ENCODE assay signal across 12 cellular contexts in genomic region chr7:8232999-8233847, GRCh38. TPM values are rescaled to one million over a fixed set of nuclear protein-coding genes. Genes with fewer than 3 reads are reported as not detected.
DNase-seq lines count a peak whose midpoint lies in the region; ATAC-seq and TF ChIP-seq lines count a peak whose summit lies in the region.
"Had no signal": no experiment of that assay in that cellular context is flagged by ENCODE, and none has a peak within 500 bp of the region (broad histone marks: within the 10 kb centered on the region; RNA-seq: fewer than 3 reads in every experiment).

No MANE protein-coding gene starts in this region.

- no peak overlapping the region for H4K8ac ChIP-seq in neuronal stem cell (ENCODE audit: low read depth, low read length)

- DNase-seq in ELF-1 (ENCODE audit: low read depth, low spot score) = peak; percentile 43
- peak; percentile 95 for DNase-seq in NCI-H226
- DNase-seq in cardiac muscle cell (ENCODE audit: low read depth in 1 of 2, low spot score in 1 of 2) = peak in 1 of 2 donors; percentile 68
- no peak for DNase-seq in immature natural killer cell
- no peak for DNase-seq in NCI-H526 (lab: John Stamatoyannopoulos, UW)
- DNase-seq in neuronal stem cell (ENCODE audit: low spot score) = no peak
- DNase-seq in activated CD4-positive, alpha-beta T cell treated with anti-CD3 and anti-CD28 coated beads, Interleukin-2, amount 10 ng/mL, durations not matched to agents 7 days and 5 days = no peak
- DNase-seq: stimulated activated CD4-positive, alpha-beta T cell treated with anti-CD3 and anti-CD28 coated beads, Interleukin-2, amount 100 ng/mL, for 48 hours; stomach had no signal

- H3K18ac ChIP-seq in neuronal stem cell (ENCODE audit: low read length) = no peak overlapping the region

- no peaks in the 10 kb centered on the region for H3K9me3 Mint-ChIP-seq in immature natural killer cell
- no peaks in the 10 kb centered on the region for H3K9me3 Mint-ChIP-seq in activated CD4-positive, alpha-beta T cell treated with anti-CD3 and anti-CD28 coated beads, Interleukin-2, amount 10 ng/mL, durations not matched to agents 7 days and 5 days

- peak; percentile 61 for ATAC-seq in GM21515 (IDR thresholded peaks at IDR 0.05; ENCODE audit: unreplicated experiment)

- H3K27ac Mint-ChIP-seq in immature natural killer cell = no peak overlapping the region
- H3K27ac Mint-ChIP-seq in activated CD4-positive, alpha-beta T cell treated with anti-CD3 and anti-CD28 coated beads, Interleukin-2, amount 10 ng/mL, durations not matched to agents 7 days and 5 days = no peak overlapping the region

- H3K4ac ChIP-seq in neuronal stem cell (ENCODE audit: low read length) = no peak overlapping the region

- no peak overlapping the region for H3K9ac ChIP-seq in neuronal stem cell (ENCODE audit: low read depth, low read length, poor library complexity)

- no peak overlapping the region for H3K23ac ChIP-seq in neuronal stem cell (ENCODE audit: low read depth, low read length, poor library complexity)

- no peak overlapping the region for H3K14ac ChIP-seq in neuronal stem cell (ENCODE audit: low read length)

- CTCF ChIA-PET in activated CD4-positive, alpha-beta T cell treated with anti-CD3 and anti-CD28 coated beads, Interleukin-2, amount 10 ng/mL, durations not matched to agents 7 days and 5 days (lab: Charles Lee) = no interaction called here

- no peak overlapping the region for H3K4me2 ChIP-seq in neuronal stem cell (ENCODE audit: insufficient read depth, low read length, poor library complexity, severe bottlenecking)

- H3K36me3 ChIP-seq in cardiac muscle cell (no peaks in the 10 kb centered on the region), neuronal stem cell (replicated peaks in 1 of 2; ENCODE audit: control insufficient read depth in 2 of 2, insufficient read depth in 2 of 2, low read length in 2 of 2) (no peaks in the 10 kb centered on the region)

- no peak overlapping the region for H2BK12ac ChIP-seq in neuronal stem cell (ENCODE audit: low read length)

- H3K4me3 Mint-ChIP-seq in immature natural killer cell = no peak overlapping the region
- no peak overlapping the region for H3K4me3 Mint-ChIP-seq in activated CD4-positive, alpha-beta T cell treated with anti-CD3 and anti-CD28 coated beads, Interleukin-2, amount 10 ng/mL, durations not matched to agents 7 days and 5 days

- H3K27me3 ChIP-seq in cardiac muscle cell (no peaks in the 10 kb centered on the region), neuronal stem cell (ENCODE audit: control insufficient read depth in 3 of 3, insufficient read depth in 3 of 3, low read depth in 1 of 3, low read length in 3 of 3) (no peaks in the 10 kb centered on the region)
- H3K27me3 ChIP-seq: stomach had no signal

- H3K27me3 Mint-ChIP-seq in immature natural killer cell (ENCODE audit: low read depth in 3 of 3) = peaks cover 0 to 8% (median 1%) of the 10 kb centered on the region in 3 donors
- H3K27me3 Mint-ChIP-seq in activated CD4-positive, alpha-beta T cell treated with anti-CD3 and anti-CD28 coated beads, Interleukin-2, amount 10 ng/mL, durations not matched to agents 7 days and 5 days = peaks cover 7% of the 10 kb centered on the region

- WGBS in neuronal stem cell (ENCODE audit: extremely low coverage in 2 of 2, insufficient read length in 2 of 2, insufficient replicate concordance in 1 of 2), 2 donors = no CpG with 5 or more reads among the region's 8 CpGs

- H3K36me3 Mint-ChIP-seq in immature natural killer cell = no peaks in the 10 kb centered on the region
- no peaks in the 10 kb centered on the region for H3K36me3 Mint-ChIP-seq in activated CD4-positive, alpha-beta T cell treated with anti-CD3 and anti-CD28 coated beads, Interleukin-2, amount 10 ng/mL, durations not matched to agents 7 days and 5 days (ENCODE audit: low read depth)

- H3K79me1 ChIP-seq in neuronal stem cell (ENCODE audit: low read depth, low read length) = no peaks in the 10 kb centered on the region

- no peaks in the 10 kb centered on the region for H3K4me1 Mint-ChIP-seq in immature natural killer cell
- no peaks in the 10 kb centered on the region for H3K4me1 Mint-ChIP-seq in activated CD4-positive, alpha-beta T cell treated with anti-CD3 and anti-CD28 coated beads, Interleukin-2, amount 10 ng/mL, durations not matched to agents 7 days and 5 days

- H3K4me1 ChIP-seq in cardiac muscle cell (ENCODE audit: low read depth) (peaks cover 21% of the 10 kb centered on the region), neuronal stem cell (ENCODE audit: control insufficient read depth in 2 of 2, insufficient read depth in 1 of 2, low read depth in 1 of 2, low read length in 2 of 2) (no peaks in the 10 kb centered on the region)
- H3K4me1 ChIP-seq: stomach had no signal

- no peak overlapping the region for H2BK15ac ChIP-seq in neuronal stem cell (ENCODE audit: low read length)

- H2AK5ac ChIP-seq in neuronal stem cell (ENCODE audit: low read depth, low read length) = no peak overlapping the region

- H2BK120ac ChIP-seq in neuronal stem cell (ENCODE audit: low read depth, low read length) = no peak overlapping the region

- H2BK5ac ChIP-seq in neuronal stem cell (ENCODE audit: low read length) = no peak overlapping the region

- H3K9me3 ChIP-seq in cardiac muscle cell (ENCODE audit: low read depth) (no peaks in the 10 kb centered on the region), neuronal stem cell (replicated peaks in 1 of 2; ENCODE audit: control insufficient read depth in 2 of 2, insufficient read depth in 1 of 2, low read depth in 1 of 2, low read length in 2 of 2) (no peaks in the 10 kb centered on the region)
- H3K9me3 ChIP-seq: stomach had no signal

- no peak overlapping the region for H4K91ac ChIP-seq in neuronal stem cell (ENCODE audit: low read depth, low read length, poor library complexity)

- no peak overlapping the region for H3K4me3 ChIP-seq in cardiac muscle cell
- no peak overlapping the region for H3K4me3 ChIP-seq in neuronal stem cell (ENCODE audit: low read length in 2 of 2)
- H3K4me3 ChIP-seq: stomach had no signal

- H3K27ac ChIP-seq in cardiac muscle cell (peak overlapping the region; percentile 54), neuronal stem cell (replicated peaks; ENCODE audit: low read length) (no peak overlapping the region)
- H3K27ac ChIP-seq: C4-2B, stomach had no signal

- POLR2A ChIA-PET in activated CD4-positive, alpha-beta T cell treated with anti-CD3 and anti-CD28 coated beads, Interleukin-2, amount 10 ng/mL, durations not matched to agents 7 days and 5 days (lab: Charles Lee) = no interaction called here

- no peak overlapping the region for H2AFZ ChIP-seq in neuronal stem cell (ENCODE audit: low read length)

- TF ChIP-seq CTCF in cardiac muscle cell (IDR thresholded peaks at IDR 0.05; ENCODE audit: low read depth, low read length) = no peak

RNA-seq across cellular contexts. Expression of gene ICA1, which starts 28.7 kb away (rescaled TPM):
- total RNA-seq in cardiac muscle cell = 7.7 and 60.7 TPM in 2 replicates
- polyA plus RNA-seq in cardiac muscle cell (22.2 and 34.8 TPM in 2 replicates), immature natural killer cell (1 to 10 TPM; 3.8 to 6.9 (median 5.0) TPM)
- polyA plus RNA-seq in neuronal stem cell (2013, experiment 1 of 2) = 6.6 TPM
- 7.8 TPM for polyA plus RNA-seq in neuronal stem cell (2013, experiment 2 of 2)
- 1 to 10 TPM in 1 of 2 experiments, under 1 TPM in 1; 0.89 to 1.5 TPM for total RNA-seq in activated CD4-positive, alpha-beta T cell treated with anti-CD3 and anti-CD28 coated beads, Interleukin-2, amount 10 ng/mL, durations not matched to agents 7 days and 5 days
- total RNA-seq: LHCN-M2 had no signal

Comparison
In these comparisons a context has a peak if more than half of its experiments do, and no peak if none do; other contexts are left out.
1. DNase-seq: peak in ELF-1 (single experiment) and NCI-H226 (single experiment); none in immature natural killer cell (0 of 3), NCI-H526 (0 of 2), neuronal stem cell (single experiment) and activated CD4-positive, alpha-beta T cell treated with anti-CD3 and anti-CD28 coated beads, Interleukin-2, amount 10 ng/mL, durations not matched to agents 7 days and 5 days (single experiment).